6 cellular contexts compared by ENCODE assay signal in the genomic region with DNA sequence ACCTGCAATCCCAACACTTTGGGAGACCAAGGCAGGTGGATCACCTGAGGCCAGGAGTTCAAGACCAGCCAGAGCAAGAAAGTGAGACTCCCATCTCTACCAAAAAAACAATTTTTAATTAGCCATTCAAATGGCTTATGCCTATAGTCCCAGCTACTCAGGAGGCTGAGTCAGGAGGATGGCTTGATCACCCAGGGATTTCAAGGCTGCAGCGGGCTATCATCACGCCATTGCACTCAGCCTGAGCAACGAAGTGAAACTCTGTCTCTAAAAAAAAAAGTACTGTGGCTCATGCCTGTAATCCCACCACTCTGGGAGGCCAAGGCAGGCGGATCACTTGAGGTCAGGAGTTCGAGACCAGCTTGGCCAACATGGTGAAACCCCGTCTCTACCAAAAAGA. TPM values are rescaled to one million over a fixed set of nuclear protein-coding genes. Genes with fewer than 3 reads are reported as not detected.
DNase-seq lines count a peak whose midpoint lies in the region; ATAC-seq and TF ChIP-seq lines count a peak whose summit lies in the region.
"Not testable (repeated sequence)": the region's sequence is repeated elsewhere in the genome, so short reads cannot be mapped to it uniquely, and the experiment has no call there.
"Had no signal": no experiment of that assay in that cellular context is flagged by ENCODE, and none has a peak within 500 bp of the region (broad histone marks: within the 10 kb centered on the region; RNA-seq: fewer than 3 reads in every experiment).

No MANE protein-coding gene starts in this region.

- not testable (repeated sequence) for H3K27me3 Mint-ChIP-seq in activated T-helper 17 cell treated with anti-CD3 and anti-CD28 coated beads, Interleukin-2, amount 50 U/mL, for 72 hours; effector memory CD8-positive, alpha-beta T cell

- not testable (repeated sequence) for H3K9ac ChIP-seq in SU-DHL-6 (ENCODE audit: low read length); neural cell (ENCODE audit: low read length)

- not testable (repeated sequence) for H2AFZ ChIP-seq in SU-DHL-6 (ENCODE audit: low read depth, low read length, severe bottlenecking); neural cell (ENCODE audit: low read depth, low read length)

- peak overlapping the region; percentile 93 for H3K4me3 Mint-ChIP-seq in activated T-helper 17 cell treated with anti-CD3 and anti-CD28 coated beads, Interleukin-2, amount 50 U/mL, for 72 hours
- H3K4me3 Mint-ChIP-seq in effector memory CD8-positive, alpha-beta T cell, result peak overlapping the region; percentile 96 to 97

- not testable (repeated sequence) for H3K27ac ChIP-seq in SU-DHL-6 (ENCODE audit: low read depth, low read length); neural cell (ENCODE audit: low read length)

- TF ChIP-seq RAD21 in neural cell (conservative IDR thresholded peaks at IDR 0.05), result not testable (repeated sequence)

- H3K4me3 ChIP-seq in HFF-Myc (replicated peaks; ENCODE audit: low read depth, low read length) (peak overlapping the region; percentile 92), neural cell (ENCODE audit: low read length) (peak overlapping the region; percentile 99)
- not testable (repeated sequence) for H3K4me3 ChIP-seq in SU-DHL-6 (ENCODE audit: insufficient read depth, low read length, poor library complexity, severe bottlenecking)

- H3K4me1 Mint-ChIP-seq in activated T-helper 17 cell treated with anti-CD3 and anti-CD28 coated beads, Interleukin-2, amount 50 U/mL, for 72 hours, result peaks cover 37% of the 10 kb centered on the region
- H3K4me1 Mint-ChIP-seq in effector memory CD8-positive, alpha-beta T cell (ENCODE audit: low read depth in 2 of 2), result peaks cover 46 to 52% of the 10 kb centered on the region in 2 donors

- H3K36me3 ChIP-seq in SU-DHL-6 (ENCODE audit: low read length); neural cell (ENCODE audit: insufficient read depth, low read length): not testable (repeated sequence)

- not testable (repeated sequence) for H3K9me3 Mint-ChIP-seq in activated T-helper 17 cell treated with anti-CD3 and anti-CD28 coated beads, Interleukin-2, amount 50 U/mL, for 72 hours; effector memory CD8-positive, alpha-beta T cell

- H3K36me3 Mint-ChIP-seq in activated T-helper 17 cell treated with anti-CD3 and anti-CD28 coated beads, Interleukin-2, amount 50 U/mL, for 72 hours (ENCODE audit: low read depth), result peaks cover 93% of the 10 kb centered on the region
- H3K36me3 Mint-ChIP-seq in effector memory CD8-positive, alpha-beta T cell (ENCODE audit: insufficient read depth), result peaks cover 26% of the 10 kb centered on the region

- TF ChIP-seq EP300 in neural cell (conservative IDR thresholded peaks at IDR 0.05; ENCODE audit: poor library complexity, severe bottlenecking), result not testable (repeated sequence)

- TF ChIP-seq CTCF in HFF-Myc (IDR thresholded peaks at IDR 0.05; ENCODE audit: low read depth, low read length, missing control alignments); SU-DHL-6 (IDR thresholded peaks at IDR 0.05; ENCODE audit: insufficient read depth, low read length, poor library complexity, severe bottlenecking); neural cell (IDR thresholded peaks at IDR 0.05; ENCODE audit: poor library complexity, severe bottlenecking): not testable (repeated sequence)

- not testable (repeated sequence) for H3K9me2 ChIP-seq in SU-DHL-6 (replicated peaks; ENCODE audit: insufficient read depth, low read length); neural cell (ENCODE audit: insufficient read depth, low read length)

- H3K27me3 ChIP-seq in SU-DHL-6 (ENCODE audit: low read length); neural cell (ENCODE audit: insufficient read depth, low read depth, low read length): not testable (repeated sequence)

- not testable (repeated sequence) for H3F3A ChIP-seq in SU-DHL-6 (ENCODE audit: insufficient read depth); neural cell (ENCODE audit: insufficient read depth, low read length, poor library complexity, severe bottlenecking)

- not testable (repeated sequence) for DNase-seq in HFF-Myc (ENCODE audit: extremely low read depth, low read depth); effector memory CD8-positive, alpha-beta T cell

- H3K4me2 ChIP-seq in SU-DHL-6 (ENCODE audit: low read depth, low read length, poor library complexity, severe bottlenecking), result peak overlapping the region; percentile 73
- H3K4me2 ChIP-seq in neural cell (ENCODE audit: low read length), result not testable (repeated sequence)

- H4K20me1 ChIP-seq in SU-DHL-6 (ENCODE audit: low read depth, low read length); neural cell (ENCODE audit: insufficient read depth): not testable (repeated sequence)

- H3K27ac Mint-ChIP-seq in activated T-helper 17 cell treated with anti-CD3 and anti-CD28 coated beads, Interleukin-2, amount 50 U/mL, for 72 hours, result peak overlapping the region; percentile 80
- not testable (repeated sequence) for H3K27ac Mint-ChIP-seq in effector memory CD8-positive, alpha-beta T cell

- H3K79me2 ChIP-seq in SU-DHL-6 (ENCODE audit: insufficient read depth, low read length), result peaks cover 77% of the 10 kb centered on the region
- peaks cover 60% of the 10 kb centered on the region for H3K79me2 ChIP-seq in neural cell (replicated peaks; ENCODE audit: insufficient read depth, low read length)

- H3K9me3 ChIP-seq in SU-DHL-6 (ENCODE audit: insufficient read depth, low read length); neural cell (ENCODE audit: low read length): not testable (repeated sequence)

- ATAC-seq in activated T-helper 17 cell treated with anti-CD3 and anti-CD28 coated beads, Interleukin-2, amount 50 U/mL, for 72 hours (replicated peaks); effector memory CD8-positive, alpha-beta T cell (replicated peaks): not testable (repeated sequence)

RNA-seq across cellular contexts. Expression of a gene that starts 1.9 kb away (rescaled TPM):
- total RNA-seq in activated T-helper 17 cell treated with anti-CD3 and anti-CD28 coated beads, Interleukin-2, amount 50 U/mL, for 72 hours, result 100 to 1,000 TPM in 1 of 2 donors, 10 to 100 TPM in 1; 72.1 to 107 TPM
- polyA plus RNA-seq in neural cell, result 161 and 193 TPM in 2 replicates
- polyA minus RNA-seq in neural cell, result 59.0 and 62.6 TPM in 2 replicates

RNA-seq across cellular contexts. Expression of a gene that starts 1.9 kb away (rescaled TPM):
- 10 to 100 TPM; 38.9 to 74.6 TPM for total RNA-seq in activated T-helper 17 cell treated with anti-CD3 and anti-CD28 coated beads, Interleukin-2, amount 50 U/mL, for 72 hours
- polyA plus RNA-seq in neural cell, result 66.1 and 83.5 TPM in 2 replicates
- 31.2 and 34.3 TPM in 2 replicates for polyA minus RNA-seq in neural cell

RNA-seq across cellular contexts. Expression of a gene that starts 16.5 kb away (rescaled TPM):
- 10 to 100 TPM; 39.9 to 41.3 TPM for total RNA-seq in activated T-helper 17 cell treated with anti-CD3 and anti-CD28 coated beads, Interleukin-2, amount 50 U/mL, for 72 hours
- 29.6 and 42.6 TPM in 2 replicates for polyA plus RNA-seq in neural cell
- polyA minus RNA-seq in neural cell, result 28.7 and 30.7 TPM in 2 replicates

RNA-seq across cellular contexts. Expression of a gene that starts 17.8 kb away (rescaled TPM):
- total RNA-seq in activated T-helper 17 cell treated with anti-CD3 and anti-CD28 coated beads, Interleukin-2, amount 50 U/mL, for 72 hours, result not detected
- 78.1 and 106 TPM in 2 replicates for polyA plus RNA-seq in neural cell
- 23.6 and 24.7 TPM in 2 replicates for polyA minus RNA-seq in neural cell

RNA-seq across cellular contexts. Expression of a gene that starts 26.6 kb away (rescaled TPM):
- total RNA-seq in activated T-helper 17 cell treated with anti-CD3 and anti-CD28 coated beads, Interleukin-2, amount 50 U/mL, for 72 hours, result under 1 TPM; 0.22 to 0.32 TPM
- polyA plus RNA-seq in neural cell, result not detected in 2 replicates
- not detected in 2 replicates for polyA minus RNA-seq in neural cell
- total RNA-seq: LHCN-M2 had no signal
